In the genomic region with DNA sequence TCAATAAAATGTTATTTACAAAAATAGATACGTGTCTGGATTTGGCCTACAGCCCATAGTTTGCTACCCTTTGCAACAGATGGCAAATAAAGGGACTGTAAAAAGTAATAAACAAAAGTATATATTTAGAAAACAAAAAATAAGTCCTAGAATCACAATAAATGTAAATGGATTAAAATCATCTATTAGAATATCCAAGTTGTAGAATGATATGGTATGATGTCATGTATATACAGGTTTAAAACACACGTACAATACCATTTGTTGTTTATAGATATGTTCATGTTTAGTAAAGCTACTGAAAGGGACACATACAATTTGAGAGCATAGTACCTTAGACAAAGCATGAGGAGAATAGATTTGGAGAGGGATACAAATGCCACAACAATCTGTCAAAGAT, we compare ENCODE assay signal across 39 cellular contexts.
"Had no signal": no experiment of that assay in that cellular context is flagged by ENCODE, and none has a peak within 500 bp of the region (broad histone marks: within the 10 kb centered on the region; RNA-seq: fewer than 3 reads in every experiment).

No MANE protein-coding gene starts in this region.

- H3K27ac ChIP-seq: adrenal gland, ascending aorta, body of pancreas, brain microvascular endothelial cell, breast epithelium, cardiac muscle cell had no signal

- H3K4me3 Mint-ChIP-seq: activated naive CD4-positive, alpha-beta T cell treated with anti-CD3 and anti-CD28 coated beads for 36 hours; activated naive CD4-positive, alpha-beta T cell treated with anti-CD3 and anti-CD28 coated beads, Interleukin-2, amount 10 ng/mL, durations not matched to agents 7 days and 5 days; activated naive CD4-positive, alpha-beta T cell treated with anti-CD3 and anti-CD28 coated beads, Interleukin-2, amount 50 U/mL, for 24 hours; activated naive CD8-positive, alpha-beta T cell; activated naive CD8-positive, alpha-beta T cell treated with anti-CD3 and anti-CD28 coated beads for 36 hours; activated naive CD8-positive, alpha-beta T cell treated with anti-CD3 and anti-CD28 coated beads, Interleukin-2, amount 10 ng/mL, durations not matched to agents 7 days and 5 days; activated naive CD8-positive, alpha-beta T cell treated with anti-CD3 and anti-CD28 coated beads, Interleukin-2, amount 50 U/mL, for 24 hours; activated T-cell treated with anti-CD3 and anti-CD28 coated beads, Interleukin-2, amount 50 U/mL, for 24 hours; activated T-cell treated with anti-CD3 and anti-CD28 coated beads, Interleukin-2, amount 50 U/mL, for 4 hours; activated T-cell treated with anti-CD3 and anti-CD28 coated beads, Interleukin-2, amount 50 U/mL, for 72 hours; activated T-helper 1 cell treated with anti-CD3 and anti-CD28 coated beads, Interleukin-12 subunit alpha, Interleukin-12 subunit beta, Interleukin-2, Interleukin-4 antibody, amounts not matched to agents 30 ng/mL and 10 ng/mL and 1 ng/mL, durations not matched to agents 14 hours and 24 hours and 36 hours; activated T-helper 17 cell treated with anti-CD3 and anti-CD28 coated beads, Interleukin-2, amount 50 U/mL, for 72 hours; brain; central memory CD8-positive, alpha-beta T cell had no signal

- H3K27me3 ChIP-seq: adrenal gland, ascending aorta, body of pancreas, brain microvascular endothelial cell, breast epithelium, cardiac muscle cell had no signal

- H3K9me3 ChIP-seq: adrenal gland, body of pancreas had no signal

- FAIRE-seq: astrocyte, bronchial epithelial cell had no signal

- H3K36me3 ChIP-seq: adrenal gland, ascending aorta, brain microvascular endothelial cell, breast epithelium, cardiac muscle cell had no signal

- H3K9me3 Mint-ChIP-seq: activated naive CD4-positive, alpha-beta T cell treated with anti-CD3 and anti-CD28 coated beads, Interleukin-2, amount 50 U/mL, for 24 hours had no signal

- H3K27ac Mint-ChIP-seq: activated naive CD4-positive, alpha-beta T cell treated with anti-CD3 and anti-CD28 coated beads for 36 hours; activated naive CD4-positive, alpha-beta T cell treated with anti-CD3 and anti-CD28 coated beads, Interleukin-2, amount 10 ng/mL, durations not matched to agents 7 days and 5 days; activated naive CD4-positive, alpha-beta T cell treated with anti-CD3 and anti-CD28 coated beads, Interleukin-2, amount 50 U/mL, for 24 hours; activated naive CD4-positive, alpha-beta T cell treated with anti-CD3 and anti-CD28 coated beads, Interleukin-2, amount 50 U/mL, for 72 hours; activated naive CD8-positive, alpha-beta T cell; activated naive CD8-positive, alpha-beta T cell treated with anti-CD3 and anti-CD28 coated beads for 36 hours; activated naive CD8-positive, alpha-beta T cell treated with anti-CD3 and anti-CD28 coated beads, Interleukin-2, amount 10 ng/mL, durations not matched to agents 7 days and 5 days; activated naive CD8-positive, alpha-beta T cell treated with anti-CD3 and anti-CD28 coated beads, Interleukin-2, amount 50 U/mL, for 24 hours; activated T-cell treated with anti-CD3 and anti-CD28 coated beads, Interleukin-2, amount 50 U/mL, for 24 hours; activated T-cell treated with anti-CD3 and anti-CD28 coated beads, Interleukin-2, amount 50 U/mL, for 72 hours; activated T-helper 1 cell treated with anti-CD3 and anti-CD28 coated beads, Interleukin-12 subunit alpha, Interleukin-12 subunit beta, Interleukin-2, Interleukin-4 antibody, amounts not matched to agents 30 ng/mL and 10 ng/mL and 1 ng/mL, durations not matched to agents 14 hours and 24 hours and 36 hours; activated T-helper 17 cell treated with anti-CD3 and anti-CD28 coated beads, Interleukin-2, amount 50 U/mL, for 72 hours; activated T-helper 2 cell treated with anti-CD3 and anti-CD28 coated beads, Interferon-gamma antibody, Interleukin-2, Interleukin-4, amounts not matched to agents 10 μg/mL and 5 μg/mL and 100 μg/mL, durations not matched to agents 14 hours and 24 hours and 36 hours; brain had no signal

- H3K36me3 Mint-ChIP-seq: brain had no signal

- H3K4me1 ChIP-seq: adrenal gland, ascending aorta, body of pancreas had no signal

- DNase-seq: activated effector memory CD4-positive, alpha-beta T cell treated with anti-CD3 and anti-CD28 coated beads, Interleukin-2, amount 50 U/mL, for 16 hours; activated effector memory CD4-positive, alpha-beta T cell treated with Interleukin-2 at 50 U/mL for 16 hours; activated gamma-delta T cell; activated gamma-delta T cell treated with Interleukin-2 at 50 U/mL for 16 hours; activated naive CD4-positive, alpha-beta T cell; activated naive CD4-positive, alpha-beta T cell treated with anti-CD3 and anti-CD28 coated beads for 36 hours; activated naive CD4-positive, alpha-beta T cell treated with anti-CD3 and anti-CD28 coated beads, Interleukin-2, amount 10 ng/mL, durations not matched to agents 7 days and 5 days; activated naive CD4-positive, alpha-beta T cell treated with Interleukin-2 at 50 U/mL for 16 hours; activated naive CD8-positive, alpha-beta T cell treated with anti-CD3 and anti-CD28 coated beads for 36 hours; activated naive CD8-positive, alpha-beta T cell treated with anti-CD3 and anti-CD28 coated beads, Interleukin-2, amount 10 ng/mL, durations not matched to agents 7 days and 5 days; activated naive CD8-positive, alpha-beta T cell treated with anti-CD3 and anti-CD28 coated beads, Interleukin-2, amount 50 U/mL, for 24 hours; activated T-cell treated with anti-CD3 and anti-CD28 coated beads, Interleukin-2, amount 50 U/mL, for 1 hour; activated T-cell treated with anti-CD3 and anti-CD28 coated beads, Interleukin-2, amount 50 U/mL, for 24 hours; activated T-cell treated with anti-CD3 and anti-CD28 coated beads, Interleukin-2, amount 50 U/mL, for 4 hours; activated T-cell treated with anti-CD3 and anti-CD28 coated beads, Interleukin-2, amount 50 U/mL, for 48 hours; activated T-cell treated with anti-CD3 and anti-CD28 coated beads, Interleukin-2, amount 50 U/mL, for 72 hours; adrenal gland; amniotic stem cell; amygdala; anterior cingulate cortex; aorta; body of pancreas; brain microvascular endothelial cell; caudate nucleus; central memory CD4-positive, alpha-beta T cell; cerebellar nuclear complex had no signal

- H3K27me3 Mint-ChIP-seq: activated naive CD4-positive, alpha-beta T cell treated with anti-CD3 and anti-CD28 coated beads, Interleukin-2, amount 10 ng/mL, durations not matched to agents 7 days and 5 days; activated naive CD4-positive, alpha-beta T cell treated with anti-CD3 and anti-CD28 coated beads, Interleukin-2, amount 50 U/mL, for 24 hours; activated naive CD8-positive, alpha-beta T cell; activated naive CD8-positive, alpha-beta T cell treated with anti-CD3 and anti-CD28 coated beads for 36 hours; activated naive CD8-positive, alpha-beta T cell treated with anti-CD3 and anti-CD28 coated beads, Interleukin-2, amount 10 ng/mL, durations not matched to agents 7 days and 5 days; activated naive CD8-positive, alpha-beta T cell treated with anti-CD3 and anti-CD28 coated beads, Interleukin-2, amount 50 U/mL, for 24 hours; activated T-cell treated with anti-CD3 and anti-CD28 coated beads, Interleukin-2, amount 50 U/mL, for 24 hours; activated T-helper 17 cell treated with anti-CD3 and anti-CD28 coated beads, Interleukin-2, amount 50 U/mL, for 72 hours; central memory CD8-positive, alpha-beta T cell had no signal

- ATAC-seq: activated naive CD4-positive, alpha-beta T cell treated with anti-CD3 and anti-CD28 coated beads, Interleukin-2, amount 50 U/mL, for 72 hours; activated naive CD8-positive, alpha-beta T cell treated with anti-CD3 and anti-CD28 coated beads, Interleukin-2, amount 50 U/mL, for 24 hours; activated T-cell treated with anti-CD3 and anti-CD28 coated beads, Interleukin-2, amount 50 U/mL, for 4 hours; activated T-cell treated with anti-CD3 and anti-CD28 coated beads, Interleukin-2, amount 50 U/mL, for 72 hours; activated T-helper 17 cell treated with anti-CD3 and anti-CD28 coated beads, Interleukin-2, amount 50 U/mL, for 72 hours; body of pancreas had no signal

- H3K4me3 ChIP-seq: adrenal gland, ascending aorta, body of pancreas, breast epithelium, cardiac muscle cell had no signal
